In genomic region chr1:26744075-26744958, GRCh38 we compare ENCODE assay signal across 8 cellular contexts. TPM values are rescaled to one million over a fixed set of nuclear protein-coding genes. Genes with fewer than 3 reads are reported as not detected.
A peak's percentile ranks its signal among the peaks of the same experiment; 100 is the strongest.
DNase-seq lines count a peak whose midpoint lies in the region; TF ChIP-seq lines count a peak whose summit lies in the region.

No MANE protein-coding gene starts in this region.

- H2AK5ac ChIP-seq in neuronal stem cell (ENCODE audit: low read depth, low read length), result no peak overlapping the region

- H2BK120ac ChIP-seq in neuronal stem cell (ENCODE audit: low read depth, low read length), result no peak overlapping the region

- WGBS in liver, result 65% methylated on average over 8 of the region's 8 CpGs
- WGBS in neuronal stem cell (ENCODE audit: extremely low coverage in 2 of 2, insufficient read length in 2 of 2, insufficient replicate concordance in 1 of 2), 2 donors, result no CpG with 5 or more reads among the region's 8 CpGs

- H3K79me1 ChIP-seq in neuronal stem cell (ENCODE audit: low read depth, low read length), result peaks cover 2% of the 10 kb centered on the region

- no peaks in the 10 kb centered on the region for H3K9me3 ChIP-seq in liver (ENCODE audit: control insufficient read depth in 4 of 4, low read length in 3 of 4)
- H3K9me3 ChIP-seq in neuronal stem cell (replicated peaks in 1 of 2; ENCODE audit: control insufficient read depth in 2 of 2, insufficient read depth in 1 of 2, low read depth in 1 of 2, low read length in 2 of 2), result no peaks in the 10 kb centered on the region

- H2BK5ac ChIP-seq in neuronal stem cell (ENCODE audit: low read length), result no peak overlapping the region

- H3K36me3 ChIP-seq in liver (ENCODE audit: control insufficient read depth in 4 of 4, insufficient read depth in 3 of 4, low read depth in 1 of 4, low read length in 3 of 4) (peaks cover 0 to 24% (median 16%) of the 10 kb centered on the region in 4 donors), neuronal stem cell (replicated peaks in 1 of 2; ENCODE audit: control insufficient read depth in 2 of 2, insufficient read depth in 2 of 2, low read length in 2 of 2) (peaks cover 47 to 96% of the 10 kb centered on the region in 2 donors)

- H3K4me3 ChIP-seq in GM12865 (ENCODE audit: low read depth, low read length) (peak overlapping the region; percentile 49), HFF-Myc (replicated peaks; ENCODE audit: low read depth, low read length) (no peak overlapping the region), NB4 (ENCODE audit: low read depth, low read length) (peak overlapping the region; percentile 39), choroid plexus epithelial cell (ENCODE audit: low read depth, low read length) (no peak overlapping the region), liver (ENCODE audit: low read depth in 1 of 3, low read length in 3 of 3) (no peak overlapping the region), neuronal stem cell (ENCODE audit: low read length in 2 of 2) (no peak overlapping the region)

- H3K27me3 ChIP-seq in liver (ENCODE audit: control insufficient read depth in 4 of 4, insufficient read depth in 4 of 4, low read length in 3 of 4), result no peaks in the 10 kb centered on the region
- H3K27me3 ChIP-seq in neuronal stem cell (ENCODE audit: control insufficient read depth in 3 of 3, insufficient read depth in 3 of 3, low read depth in 1 of 3, low read length in 3 of 3), result no peaks in the 10 kb centered on the region

- H3K4me1 ChIP-seq in liver (ENCODE audit: control insufficient read depth in 4 of 4, insufficient read depth in 4 of 4, low read length in 3 of 4) (peaks cover 5 to 29% (median 19%) of the 10 kb centered on the region in 4 donors), neuronal stem cell (ENCODE audit: control insufficient read depth in 2 of 2, insufficient read depth in 1 of 2, low read depth in 1 of 2, low read length in 2 of 2) (no peaks in the 10 kb centered on the region)

- H3K18ac ChIP-seq in neuronal stem cell (ENCODE audit: low read length), result no peak overlapping the region

- TF ChIP-seq RAD21 in liver (IDR thresholded peaks at IDR 0.05), result peak; percentile 44 to 60

- no peak overlapping the region for H3K4ac ChIP-seq in neuronal stem cell (ENCODE audit: low read length)

- H4K8ac ChIP-seq in neuronal stem cell (ENCODE audit: low read depth, low read length), result no peak overlapping the region

- no peak overlapping the region for H4K91ac ChIP-seq in neuronal stem cell (ENCODE audit: low read depth, low read length, poor library complexity)

- DNase-seq in GM12865 (ENCODE audit: low read depth) (peak; percentile 98), HFF-Myc (ENCODE audit: extremely low read depth, low read depth) (peak; percentile 85), NB4 (ENCODE audit: low read depth) (peak; percentile 96), choroid plexus epithelial cell (ENCODE audit: low read depth) (peak; percentile 92), neuronal stem cell (ENCODE audit: low spot score) (no peak)
- peak; percentile 66 to 72 for DNase-seq in activated CD4-positive, alpha-beta T cell treated with anti-CD3 and anti-CD28 coated beads for 24 hours (ENCODE audit: low read depth in 2 of 2)
- DNase-seq in stimulated activated CD8-positive, alpha-beta memory T cell treated with anti-CD3 and anti-CD28 coated beads, Interleukin-12 subunit alpha, Interleukin-12 subunit beta, amount 100 ng/mL, for 1 hour (ENCODE audit: low read depth), result peak; percentile 73

- no peak overlapping the region for H3K23ac ChIP-seq in neuronal stem cell (ENCODE audit: low read depth, low read length, poor library complexity)

- TF ChIP-seq CTCF in GM12865 (IDR thresholded peaks at IDR 0.05; ENCODE audit: insufficient read depth, low read depth, low read length, missing control alignments) (no peak), HFF-Myc (IDR thresholded peaks at IDR 0.05; ENCODE audit: low read depth, low read length, missing control alignments) (no peak), NB4 (IDR thresholded peaks at IDR 0.05; ENCODE audit: low read depth, low read length) (no peak), choroid plexus epithelial cell (conservative IDR thresholded peaks at IDR 0.05; ENCODE audit: low read depth, low read length) (no peak), liver (IDR thresholded peaks at IDR 0.05; ENCODE audit: low read depth, low read length, missing input control) (no peak)

- H3K27ac ChIP-seq in liver (ENCODE audit: low read depth in 1 of 2, low read length in 2 of 2) (peak overlapping the region; percentile 59 to 60), neuronal stem cell (replicated peaks; ENCODE audit: low read length) (no peak overlapping the region)

- TF ChIP-seq POLR2A in NB4 (IDR thresholded peaks at IDR 0.05; ENCODE audit: extremely low read depth, insufficient read length), result no peak

- H3K4me2 ChIP-seq in neuronal stem cell (ENCODE audit: insufficient read depth, low read length, poor library complexity, severe bottlenecking), result no peak overlapping the region

- H2AFZ ChIP-seq in neuronal stem cell (ENCODE audit: low read length), result no peak overlapping the region

- H3K14ac ChIP-seq in neuronal stem cell (ENCODE audit: low read length), result no peak overlapping the region

- no peak overlapping the region for H3K9ac ChIP-seq in liver (ENCODE audit: low read depth in 1 of 2, low read length in 2 of 2)
- no peak overlapping the region for H3K9ac ChIP-seq in neuronal stem cell (ENCODE audit: low read depth, low read length, poor library complexity)

- no peak overlapping the region for H2BK12ac ChIP-seq in neuronal stem cell (ENCODE audit: low read length)

- no peak overlapping the region for H2BK15ac ChIP-seq in neuronal stem cell (ENCODE audit: low read length)

TF ChIP-seq in liver, 16 proteins besides CTCF, POLR2A, EP300 and RAD21:
- TF ChIP-seq TAF1 (conservative IDR thresholded peaks at IDR 0.05) (peak; percentile 14), YY1 (IDR thresholded peaks at IDR 0.05) (peak; percentile 25), HNF4A (conservative IDR thresholded peaks at IDR 0.05) (no peak), MAX (IDR thresholded peaks at IDR 0.05) (peak; percentile 64), SP1 (IDR thresholded peaks at IDR 0.05) (peak; percentile 78), NR2F2 (IDR thresholded peaks at IDR 0.05) (peak; percentile 53), EGR1 (IDR thresholded peaks at IDR 0.05; ENCODE audit: low read depth in 2 of 2) (peak; percentile 15 to 37), GABPA (IDR thresholded peaks at IDR 0.05 in 1 of 2, conservative IDR thresholded peaks at IDR 0.05 in 1 of 2) (peak; percentile 44 to 51), ATF3 (IDR thresholded peaks at IDR 0.05) (no peak), HNF4G (IDR thresholded peaks at IDR 0.05) (no peak)

RNA-seq across cellular contexts. Expression of gene PIGV, which starts 43.4 kb away (rescaled TPM):
- total RNA-seq in liver, result 10 to 100 TPM; 15.3 to 24.3 TPM
- 10 to 100 TPM; 13.9 to 14.2 TPM for polyA plus RNA-seq in liver
- polyA plus RNA-seq in neuronal stem cell (2013, experiment 1 of 2), result 9.6 TPM
- polyA plus RNA-seq in neuronal stem cell (2013, experiment 2 of 2), result 9.7 TPM

RNA-seq across cellular contexts. Expression of gene ARID1A, which starts 48.5 kb away (rescaled TPM):
- 10 to 100 TPM; 25.6 to 31.9 TPM for total RNA-seq in liver
- polyA plus RNA-seq in liver, result 10 to 100 TPM; 12.2 to 14.8 TPM
- 87.5 TPM for polyA plus RNA-seq in neuronal stem cell (2013, experiment 1 of 2)
- polyA plus RNA-seq in neuronal stem cell (2013, experiment 2 of 2), result 92.7 TPM

Comparison
In these comparisons a context has a peak if more than half of its experiments do, and no peak if none do; other contexts are left out.
1. H3K4me3 ChIP-seq: peak in GM12865 (single experiment) and NB4 (single experiment); none in HFF-Myc (single experiment), choroid plexus epithelial cell (single experiment), liver (0 of 3) and neuronal stem cell (0 of 2).